In genomic region chr21:34908424-34909055, GRCh38 we compare ENCODE assay signal across 2 cellular contexts.
TF ChIP-seq lines count a peak whose summit lies in the region.

No MANE protein-coding gene starts in this region.

TF ChIP-seq in IMR-90, 13 proteins besides CTCF, POLR2A, EP300 and RAD21:
- no peak for TF ChIP-seq FOS (IDR thresholded peaks at IDR 0.05; ENCODE audit: low read depth, low read length)
- peak; percentile 45 for TF ChIP-seq CEBPB (IDR thresholded peaks at IDR 0.05; ENCODE audit: low read depth, low read length)

TF ChIP-seq in HepG2, 621 proteins besides CTCF, POLR2A, EP300 and RAD21 (continues in another document):
- TF ChIP-seq, protein P1, sequence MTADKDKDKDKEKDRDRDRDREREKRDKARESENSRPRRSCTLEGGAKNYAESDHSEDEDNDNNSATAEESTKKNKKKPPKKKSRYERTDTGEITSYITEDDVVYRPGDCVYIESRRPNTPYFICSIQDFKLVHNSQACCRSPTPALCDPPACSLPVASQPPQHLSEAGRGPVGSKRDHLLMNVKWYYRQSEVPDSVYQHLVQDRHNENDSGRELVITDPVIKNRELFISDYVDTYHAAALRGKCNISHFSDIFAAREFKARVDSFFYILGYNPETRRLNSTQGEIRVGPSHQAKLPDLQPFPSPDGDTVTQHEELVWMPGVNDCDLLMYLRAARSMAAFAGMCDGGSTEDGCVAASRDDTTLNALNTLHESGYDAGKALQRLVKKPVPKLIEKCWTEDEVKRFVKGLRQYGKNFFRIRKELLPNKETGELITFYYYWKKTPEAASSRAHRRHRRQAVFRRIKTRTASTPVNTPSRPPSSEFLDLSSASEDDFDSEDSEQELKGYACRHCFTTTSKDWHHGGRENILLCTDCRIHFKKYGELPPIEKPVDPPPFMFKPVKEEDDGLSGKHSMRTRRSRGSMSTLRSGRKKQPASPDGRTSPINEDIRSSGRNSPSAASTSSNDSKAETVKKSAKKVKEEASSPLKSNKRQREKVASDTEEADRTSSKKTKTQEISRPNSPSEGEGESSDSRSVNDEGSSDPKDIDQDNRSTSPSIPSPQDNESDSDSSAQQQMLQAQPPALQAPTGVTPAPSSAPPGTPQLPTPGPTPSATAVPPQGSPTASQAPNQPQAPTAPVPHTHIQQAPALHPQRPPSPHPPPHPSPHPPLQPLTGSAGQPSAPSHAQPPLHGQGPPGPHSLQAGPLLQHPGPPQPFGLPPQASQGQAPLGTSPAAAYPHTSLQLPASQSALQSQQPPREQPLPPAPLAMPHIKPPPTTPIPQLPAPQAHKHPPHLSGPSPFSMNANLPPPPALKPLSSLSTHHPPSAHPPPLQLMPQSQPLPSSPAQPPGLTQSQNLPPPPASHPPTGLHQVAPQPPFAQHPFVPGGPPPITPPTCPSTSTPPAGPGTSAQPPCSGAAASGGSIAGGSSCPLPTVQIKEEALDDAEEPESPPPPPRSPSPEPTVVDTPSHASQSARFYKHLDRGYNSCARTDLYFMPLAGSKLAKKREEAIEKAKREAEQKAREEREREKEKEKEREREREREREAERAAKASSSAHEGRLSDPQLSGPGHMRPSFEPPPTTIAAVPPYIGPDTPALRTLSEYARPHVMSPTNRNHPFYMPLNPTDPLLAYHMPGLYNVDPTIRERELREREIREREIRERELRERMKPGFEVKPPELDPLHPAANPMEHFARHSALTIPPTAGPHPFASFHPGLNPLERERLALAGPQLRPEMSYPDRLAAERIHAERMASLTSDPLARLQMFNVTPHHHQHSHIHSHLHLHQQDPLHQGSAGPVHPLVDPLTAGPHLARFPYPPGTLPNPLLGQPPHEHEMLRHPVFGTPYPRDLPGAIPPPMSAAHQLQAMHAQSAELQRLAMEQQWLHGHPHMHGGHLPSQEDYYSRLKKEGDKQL (CRISPR knock-in tag; IDR thresholded peaks at IDR 0.05; ENCODE audit: low read depth) = peak; percentile 91
- TF ChIP-seq NFIC (IDR thresholded peaks at IDR 0.05; ENCODE audit: low read length) = peak; percentile 82
- no peak for TF ChIP-seq ZNF780A (CRISPR knock-in tag; IDR thresholded peaks at IDR 0.05)
- peak; percentile 70 for TF ChIP-seq PAXIP1 (CRISPR knock-in tag; conservative IDR thresholded peaks at IDR 0.05)
- TF ChIP-seq, protein P2, sequence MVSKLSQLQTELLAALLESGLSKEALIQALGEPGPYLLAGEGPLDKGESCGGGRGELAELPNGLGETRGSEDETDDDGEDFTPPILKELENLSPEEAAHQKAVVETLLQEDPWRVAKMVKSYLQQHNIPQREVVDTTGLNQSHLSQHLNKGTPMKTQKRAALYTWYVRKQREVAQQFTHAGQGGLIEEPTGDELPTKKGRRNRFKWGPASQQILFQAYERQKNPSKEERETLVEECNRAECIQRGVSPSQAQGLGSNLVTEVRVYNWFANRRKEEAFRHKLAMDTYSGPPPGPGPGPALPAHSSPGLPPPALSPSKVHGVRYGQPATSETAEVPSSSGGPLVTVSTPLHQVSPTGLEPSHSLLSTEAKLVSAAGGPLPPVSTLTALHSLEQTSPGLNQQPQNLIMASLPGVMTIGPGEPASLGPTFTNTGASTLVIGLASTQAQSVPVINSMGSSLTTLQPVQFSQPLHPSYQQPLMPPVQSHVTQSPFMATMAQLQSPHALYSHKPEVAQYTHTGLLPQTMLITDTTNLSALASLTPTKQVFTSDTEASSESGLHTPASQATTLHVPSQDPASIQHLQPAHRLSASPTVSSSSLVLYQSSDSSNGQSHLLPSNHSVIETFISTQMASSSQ (IDR thresholded peaks at IDR 0.05; ENCODE audit: low read depth) = peak; percentile 66
- TF ChIP-seq, protein P2 (CRISPR knock-in tag; IDR thresholded peaks at IDR 0.05; ENCODE audit: borderline replicate concordance) = peak; percentile 72; the same call in 1 of the 2 replicates
- TF ChIP-seq NR2F2 (IDR thresholded peaks at IDR 0.05; ENCODE audit: borderline replicate concordance, low read depth) = peak; percentile 55; the same call in 1 of the 2 replicates
- no peak for TF ChIP-seq ARNTL (CRISPR knock-in tag; IDR thresholded peaks at IDR 0.05)
- no peak for TF ChIP-seq CREB1 (IDR thresholded peaks at IDR 0.05)
- TF ChIP-seq CREB1 (CRISPR knock-in tag; IDR thresholded peaks at IDR 0.05) = peak; percentile 74
- peak; percentile 64; the same call in 1 of the 2 replicates for TF ChIP-seq DPF2 (CRISPR knock-in tag; IDR thresholded peaks at IDR 0.05; ENCODE audit: borderline replicate concordance, low read depth)
- TF ChIP-seq ATF4 (CRISPR knock-in tag; IDR thresholded peaks at IDR 0.05) = peak in 1 of 2 experiments; percentile 99; a peak in 2 of 4 replicates
- peak; percentile 56; the same call in 1 of the 2 replicates for TF ChIP-seq HIVEP1 (CRISPR knock-in tag; IDR thresholded peaks at IDR 0.05)
- peak; percentile 84 for TF ChIP-seq HMG20B (CRISPR knock-in tag; conservative IDR thresholded peaks at IDR 0.05)
- peak; percentile 90 for TF ChIP-seq CREM (IDR thresholded peaks at IDR 0.05)
- TF ChIP-seq CREM (CRISPR knock-in tag; IDR thresholded peaks at IDR 0.05) = no peak
- peak; percentile 50; the same call in 1 of the 2 replicates for TF ChIP-seq AHDC1 (CRISPR knock-in tag; IDR thresholded peaks at IDR 0.05; ENCODE audit: borderline replicate concordance)
- TF ChIP-seq TGIF2 (CRISPR knock-in tag; IDR thresholded peaks at IDR 0.05) = peak; percentile 92
- no peak for TF ChIP-seq ZNF256 (CRISPR knock-in tag; conservative IDR thresholded peaks at IDR 0.05)
- no peak for TF ChIP-seq FIP1L1 (IDR thresholded peaks at IDR 0.05; ENCODE audit: borderline replicate concordance, insufficient read depth, low read depth, low read length)
- TF ChIP-seq REPIN1 (CRISPR knock-in tag; IDR thresholded peaks at IDR 0.05; ENCODE audit: borderline replicate concordance, low read depth) = peak; percentile 64; the same call in 1 of the 2 replicates
- TF ChIP-seq SOX13 (IDR thresholded peaks at IDR 0.05) = peak; percentile 93
- TF ChIP-seq SOX13 (CRISPR knock-in tag; conservative IDR thresholded peaks at IDR 0.05 in 1 of 2, IDR thresholded peaks at IDR 0.05 in 1 of 2) = peak in 1 of 2 experiments; percentile 95; a peak in 2 of 4 replicates
- TF ChIP-seq, protein P3, sequence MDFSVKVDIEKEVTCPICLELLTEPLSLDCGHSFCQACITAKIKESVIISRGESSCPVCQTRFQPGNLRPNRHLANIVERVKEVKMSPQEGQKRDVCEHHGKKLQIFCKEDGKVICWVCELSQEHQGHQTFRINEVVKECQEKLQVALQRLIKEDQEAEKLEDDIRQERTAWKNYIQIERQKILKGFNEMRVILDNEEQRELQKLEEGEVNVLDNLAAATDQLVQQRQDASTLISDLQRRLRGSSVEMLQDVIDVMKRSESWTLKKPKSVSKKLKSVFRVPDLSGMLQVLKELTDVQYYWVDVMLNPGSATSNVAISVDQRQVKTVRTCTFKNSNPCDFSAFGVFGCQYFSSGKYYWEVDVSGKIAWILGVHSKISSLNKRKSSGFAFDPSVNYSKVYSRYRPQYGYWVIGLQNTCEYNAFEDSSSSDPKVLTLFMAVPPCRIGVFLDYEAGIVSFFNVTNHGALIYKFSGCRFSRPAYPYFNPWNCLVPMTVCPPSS (IDR thresholded peaks at IDR 0.05) = no peak
- peak; percentile 67 for TF ChIP-seq JUND (CRISPR knock-in tag; IDR thresholded peaks at IDR 0.05)
- peak; percentile 67; the same call in 1 of the 2 replicates for TF ChIP-seq RXRA (CRISPR knock-in tag; IDR thresholded peaks at IDR 0.05)
- no peak for TF ChIP-seq TMF1 (CRISPR knock-in tag; IDR thresholded peaks at IDR 0.05; ENCODE audit: low read depth)
- TF ChIP-seq NCOR1 (IDR thresholded peaks at IDR 0.05; ENCODE audit: borderline replicate concordance, low read length) = peak; percentile 71
- TF ChIP-seq GZF1 (CRISPR knock-in tag; IDR thresholded peaks at IDR 0.05) = no peak
- TF ChIP-seq ZSCAN20 (CRISPR knock-in tag; IDR thresholded peaks at IDR 0.05; ENCODE audit: borderline replicate concordance) = no peak
- TF ChIP-seq ZFP1 (CRISPR knock-in tag; IDR thresholded peaks at IDR 0.05) = peak; percentile 67; the same call in 1 of the 2 replicates
- TF ChIP-seq HOXA3 (CRISPR knock-in tag; IDR thresholded peaks at IDR 0.05) = peak; percentile 49; the same call in 1 of the 2 replicates
- TF ChIP-seq RXRB (CRISPR knock-in tag; IDR thresholded peaks at IDR 0.05; ENCODE audit: borderline replicate concordance) = peak; percentile 51; the same call in 1 of the 2 replicates
- TF ChIP-seq DNMT3B (CRISPR knock-in tag; conservative IDR thresholded peaks at IDR 0.05) = no peak
- TF ChIP-seq LCORL (IDR thresholded peaks at IDR 0.05) = no peak
- TF ChIP-seq LCORL (CRISPR knock-in tag; IDR thresholded peaks at IDR 0.05) = peak; percentile 65; the same call in 1 of the 2 replicates
- 0 out of 2 replicates have a peak, but pooled peaks have one; percentile 78 for TF ChIP-seq TRIM24 (CRISPR knock-in tag; IDR thresholded peaks at IDR 0.05)
- peak; percentile 45; the same call in 1 of the 2 replicates for TF ChIP-seq SIX4 (CRISPR knock-in tag; IDR thresholded peaks at IDR 0.05)
- TF ChIP-seq HOXD1 (CRISPR knock-in tag; IDR thresholded peaks at IDR 0.05) = peak; percentile 75; the same call in 1 of the 2 replicates
- peak; percentile 46; the same call in 1 of the 2 replicates for TF ChIP-seq HOXA5 (CRISPR knock-in tag; IDR thresholded peaks at IDR 0.05)
- TF ChIP-seq, protein P4, sequence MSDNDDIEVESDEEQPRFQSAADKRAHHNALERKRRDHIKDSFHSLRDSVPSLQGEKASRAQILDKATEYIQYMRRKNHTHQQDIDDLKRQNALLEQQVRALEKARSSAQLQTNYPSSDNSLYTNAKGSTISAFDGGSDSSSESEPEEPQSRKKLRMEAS (IDR thresholded peaks at IDR 0.05) = peak; percentile 40; the same call in 1 of the 2 replicates
